In the genomic region with DNA sequence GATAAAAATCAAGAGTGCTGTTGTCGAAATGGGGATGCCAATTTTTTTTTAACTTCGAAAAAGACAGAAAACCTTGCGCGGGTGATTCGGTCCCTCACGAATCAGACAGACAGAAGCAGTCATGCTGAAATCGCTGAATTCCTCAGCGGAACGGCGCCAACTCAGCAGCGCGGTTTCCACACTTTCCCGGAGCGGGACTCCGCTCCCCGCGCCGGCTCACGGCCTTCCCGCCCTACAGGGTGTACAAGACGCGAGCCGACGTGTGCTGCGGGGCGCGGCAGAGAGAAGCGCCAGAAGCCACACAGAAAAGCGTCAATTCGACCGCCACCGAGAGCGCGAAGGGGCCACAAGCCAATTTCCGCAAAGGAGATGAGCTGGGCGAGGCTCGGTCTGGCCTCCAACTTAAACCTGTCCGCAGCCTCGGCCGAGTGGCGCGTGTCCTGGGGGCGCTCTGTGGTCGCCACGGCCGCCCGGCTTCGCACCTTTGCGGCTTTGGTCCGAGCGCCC, we compare ENCODE assay signal across 8 cellular contexts. TPM values are rescaled to one million over a fixed set of nuclear protein-coding genes. Genes with fewer than 3 reads are reported as not detected.
DNase-seq lines count a peak whose midpoint lies in the region; ATAC-seq lines count a peak whose summit lies in the region.
"Had no signal": no experiment of that assay in that cellular context is flagged by ENCODE, and none has a peak within 500 bp of the region (broad histone marks: within the 10 kb centered on the region; RNA-seq: fewer than 3 reads in every experiment).

No MANE protein-coding gene starts in this region.

- CTCF ChIA-PET in activated CD4-positive, alpha-beta memory T cell treated with anti-CD3 and anti-CD28 coated beads for 36 hours (lab: Charles Lee): no interaction called here

- H3K4me3 ChIP-seq in right cardiac atrium (ENCODE audit: low read length): peak overlapping the region; percentile 48
- H3K4me3 ChIP-seq: SJSA1 had no signal

- peaks cover 8% of the 10 kb centered on the region for H3K27me3 Mint-ChIP-seq in activated CD4-positive, alpha-beta memory T cell treated with anti-CD3 and anti-CD28 coated beads for 36 hours

- H3K4me1 Mint-ChIP-seq in activated CD4-positive, alpha-beta memory T cell treated with anti-CD3 and anti-CD28 coated beads for 36 hours (ENCODE audit: low read depth): peaks cover 8% of the 10 kb centered on the region

- POLR2A ChIA-PET in activated CD4-positive, alpha-beta memory T cell treated with anti-CD3 and anti-CD28 coated beads for 36 hours (lab: Charles Lee): no interaction called here

- intact Hi-C loops in activated CD4-positive, alpha-beta memory T cell treated with anti-CD3 and anti-CD28 coated beads for 36 hours (cut with micrococcal nuclease): loop anchor here (1.0 to 2.0 kb wide), 2 partner anchors 310 to 351 kb away; partner anchors contain the start of genes RLIM and UPRT
- intact Hi-C loops in right cardiac atrium (cut with DNase I): no loop called here

- no peaks in the 10 kb centered on the region for H3K9me3 ChIP-seq in right cardiac atrium (ENCODE audit: control insufficient read depth, low read length)
- H3K9me3 ChIP-seq: SJSA1 had no signal

- H3K27ac ChIP-seq in right cardiac atrium (ENCODE audit: low read length): no peak overlapping the region
- H3K27ac ChIP-seq: SJSA1 had no signal

- no peak overlapping the region for H3K27ac Mint-ChIP-seq in activated CD4-positive, alpha-beta memory T cell treated with anti-CD3 and anti-CD28 coated beads for 36 hours

- H3K36me3 Mint-ChIP-seq in activated CD4-positive, alpha-beta memory T cell treated with anti-CD3 and anti-CD28 coated beads for 36 hours: no peaks in the 10 kb centered on the region

- H3K27me3 ChIP-seq in right cardiac atrium (ENCODE audit: control insufficient read depth, insufficient read depth): no peaks in the 10 kb centered on the region

- no peaks in the 10 kb centered on the region for H3K4me1 ChIP-seq in right cardiac atrium (ENCODE audit: control insufficient read depth, insufficient read depth, low read length)
- H3K4me1 ChIP-seq: SJSA1 had no signal

- DNase-seq in activated CD4-positive, alpha-beta memory T cell treated with anti-CD3 and anti-CD28 coated beads for 36 hours: peak; percentile 24
- peak; percentile 16 to 70 (median 49) for DNase-seq in right cardiac atrium
- DNase-seq in stimulated activated CD4-positive, alpha-beta T cell treated with anti-CD3 and anti-CD28 coated beads, Interleukin-15, amount 100 ng/mL, for 24 hours: peak; percentile 30
- DNase-seq in NCI-H2107 (lab: John Stamatoyannopoulos, UW): no peak
- DNase-seq in RKO (ENCODE audit: low spot score): no peak

- 7% methylated on average over 51 of the region's 51 CpGs for WGBS in right cardiac atrium

- ATAC-seq in GM18867 (IDR thresholded peaks at IDR 0.05; ENCODE audit: unreplicated experiment): peak; percentile 24
- ATAC-seq in HG03025 (IDR thresholded peaks at IDR 0.05; ENCODE audit: low FRiP score, unreplicated experiment): peak; percentile 19
- peak; percentile 22 to 65 for ATAC-seq in right cardiac atrium

- no peaks in the 10 kb centered on the region for H3K9me3 Mint-ChIP-seq in activated CD4-positive, alpha-beta memory T cell treated with anti-CD3 and anti-CD28 coated beads for 36 hours

- peak overlapping the region; percentile 80 for H3K4me3 Mint-ChIP-seq in activated CD4-positive, alpha-beta memory T cell treated with anti-CD3 and anti-CD28 coated beads for 36 hours

RNA-seq across cellular contexts. Expression of gene NEXMIF, which starts 1.3 kb away (rescaled TPM):
- total RNA-seq in activated CD4-positive, alpha-beta memory T cell treated with anti-CD3 and anti-CD28 coated beads for 36 hours: under 1 TPM; 0.33 to 0.70 TPM
- total RNA-seq in right cardiac atrium: under 1 TPM; 0.18 to 0.31 (median 0.28) TPM
- polyA plus RNA-seq in right cardiac atrium: under 0.01 TPM
- total RNA-seq: SJSA1 had no signal

Comparison
In these comparisons a context has a peak if more than half of its experiments do, and no peak if none do; other contexts are left out.
1. DNase-seq: peak in activated CD4-positive, alpha-beta memory T cell treated with anti-CD3 and anti-CD28 coated beads for 36 hours (single experiment), right cardiac atrium (3 of 3) and stimulated activated CD4-positive, alpha-beta T cell treated with anti-CD3 and anti-CD28 coated beads, Interleukin-15, amount 100 ng/mL, for 24 hours (single experiment); none in NCI-H2107 (single experiment) and RKO (single experiment).
2. Peak in every context shown above with its lines, with median percentiles within 50 percentile points of each other: ATAC-seq.